Comparison of ENCODE assay signal across 1 cellular context in the genomic region with DNA sequence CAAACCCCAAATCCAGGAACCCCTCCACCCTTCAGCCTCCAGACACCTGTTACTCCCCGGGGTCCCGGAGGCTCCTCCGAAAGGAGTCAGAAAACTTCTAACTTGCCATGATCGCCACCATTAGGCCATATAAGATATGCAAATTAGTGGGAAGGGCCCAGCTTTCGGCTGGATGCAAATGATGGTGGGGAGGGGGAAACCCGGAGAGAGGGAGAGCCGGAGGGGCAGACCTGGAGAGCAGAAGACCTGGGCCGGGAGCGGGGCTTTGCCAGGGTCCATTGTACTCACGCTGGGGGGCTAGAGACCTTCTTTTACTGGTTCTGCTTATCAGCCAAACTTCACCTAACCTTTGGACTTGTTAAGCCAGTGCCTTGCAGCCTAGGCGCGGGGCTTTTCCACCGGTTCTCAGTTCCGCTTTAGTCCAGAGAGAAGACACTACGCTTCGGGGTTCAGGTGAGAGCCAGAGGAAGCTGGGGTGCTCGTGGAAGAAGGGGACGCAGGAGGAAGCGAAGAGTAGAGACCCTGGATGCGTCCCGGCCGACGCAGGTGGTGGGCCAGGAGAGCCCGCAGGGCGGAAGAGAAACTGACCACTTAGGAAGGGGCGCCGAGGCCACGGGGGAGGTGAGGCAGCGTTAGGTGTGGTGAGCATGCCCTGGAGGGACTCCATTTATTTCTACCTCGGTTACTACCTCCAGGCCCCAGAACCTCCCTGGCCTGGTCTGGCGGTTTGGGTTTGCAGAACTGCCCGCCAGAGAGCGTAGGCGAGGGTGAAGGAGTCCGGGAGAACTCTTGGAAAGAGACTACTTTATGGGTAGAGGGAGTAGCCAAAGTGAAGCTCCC.
TF ChIP-seq lines count a peak whose summit lies in the region.

HNF1B (minus strand) TSS at position 99 of the 840 bp plus-strand sequence. CDS start 175 bp downstream, outside the sequence.

TF ChIP-seq in HepG2, 621 proteins besides CTCF, POLR2A, EP300 and RAD21 (continued from another document and continues in another):
- TF ChIP-seq ZNF350 (CRISPR knock-in tag; IDR thresholded peaks at IDR 0.05; ENCODE audit: borderline replicate concordance, low read depth) (peak; percentile 43; the same call in 1 of the 2 replicates), RERE (CRISPR knock-in tag; IDR thresholded peaks at IDR 0.05; ENCODE audit: low read depth) (no peak), ZNF12 (CRISPR knock-in tag; IDR thresholded peaks at IDR 0.05) (no peak), ZSCAN25 (CRISPR knock-in tag; IDR thresholded peaks at IDR 0.05) (0 out of 2 replicates have a peak, but pooled peaks have one; percentile 27), ZNF44 (CRISPR knock-in tag; IDR thresholded peaks at IDR 0.05) (peak; percentile 58; the same call in 1 of the 2 replicates), TGIF2 (CRISPR knock-in tag; IDR thresholded peaks at IDR 0.05) (0 out of 2 replicates have a peak, but pooled peaks have one; percentile 19), MAFF (IDR thresholded peaks at IDR 0.05; ENCODE audit: low read depth, low read length) (no peak), YY1 (IDR thresholded peaks at IDR 0.05; ENCODE audit: insufficient read depth, insufficient replicate concordance, low read depth, low read length) (peak; percentile 53), ZNF768 (CRISPR knock-in tag; IDR thresholded peaks at IDR 0.05) (0 out of 2 replicates have a peak, but pooled peaks have one; percentile 41), ERF (CRISPR knock-in tag; IDR thresholded peaks at IDR 0.05) (0 out of 2 replicates have a peak, but pooled peaks have one; percentile 25), ZBTB49 (CRISPR knock-in tag; IDR thresholded peaks at IDR 0.05; ENCODE audit: borderline replicate concordance) (0 out of 2 replicates have a peak, but pooled peaks have one; percentile 26), AGO2 (optimal IDR thresholded peaks at IDR 0.05; ENCODE audit: low read depth, low read length) (peak; percentile 31), MIER3 (CRISPR knock-in tag; IDR thresholded peaks at IDR 0.05; ENCODE audit: borderline replicate concordance) (peak; percentile 34; the same call in 1 of the 2 replicates), SMARCE1 (IDR thresholded peaks at IDR 0.05; ENCODE audit: borderline replicate concordance) (no peak), CREB3 (CRISPR knock-in tag; IDR thresholded peaks at IDR 0.05) (0 out of 2 replicates have a peak, but pooled peaks have one; percentile 42), ZNF30 (CRISPR knock-in tag; IDR thresholded peaks at IDR 0.05) (no peak), ZBTB37 (CRISPR knock-in tag; IDR thresholded peaks at IDR 0.05) (0 out of 2 replicates have a peak, but pooled peaks have one; percentile 25), ZFP37 (CRISPR knock-in tag; IDR thresholded peaks at IDR 0.05; ENCODE audit: borderline replicate concordance) (0 out of 2 replicates have a peak, but pooled peaks have one; percentile 71), ZSCAN20 (CRISPR knock-in tag; IDR thresholded peaks at IDR 0.05; ENCODE audit: borderline replicate concordance) (0 out of 2 replicates have a peak, but pooled peaks have one; percentile 60), KMT2B (CRISPR knock-in tag; IDR thresholded peaks at IDR 0.05) (no peak), TARDBP (CRISPR knock-in tag; IDR thresholded peaks at IDR 0.05) (peak; percentile 25; the same call in 1 of the 2 replicates)
- TF ChIP-seq, protein P1, sequence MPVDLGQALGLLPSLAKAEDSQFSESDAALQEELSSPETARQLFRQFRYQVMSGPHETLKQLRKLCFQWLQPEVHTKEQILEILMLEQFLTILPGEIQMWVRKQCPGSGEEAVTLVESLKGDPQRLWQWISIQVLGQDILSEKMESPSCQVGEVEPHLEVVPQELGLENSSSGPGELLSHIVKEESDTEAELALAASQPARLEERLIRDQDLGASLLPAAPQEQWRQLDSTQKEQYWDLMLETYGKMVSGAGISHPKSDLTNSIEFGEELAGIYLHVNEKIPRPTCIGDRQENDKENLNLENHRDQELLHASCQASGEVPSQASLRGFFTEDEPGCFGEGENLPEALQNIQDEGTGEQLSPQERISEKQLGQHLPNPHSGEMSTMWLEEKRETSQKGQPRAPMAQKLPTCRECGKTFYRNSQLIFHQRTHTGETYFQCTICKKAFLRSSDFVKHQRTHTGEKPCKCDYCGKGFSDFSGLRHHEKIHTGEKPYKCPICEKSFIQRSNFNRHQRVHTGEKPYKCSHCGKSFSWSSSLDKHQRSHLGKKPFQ (CRISPR knock-in tag; IDR thresholded peaks at IDR 0.05; ENCODE audit: insufficient replicate concordance), result peak; percentile 50
- TF ChIP-seq, protein P2, sequence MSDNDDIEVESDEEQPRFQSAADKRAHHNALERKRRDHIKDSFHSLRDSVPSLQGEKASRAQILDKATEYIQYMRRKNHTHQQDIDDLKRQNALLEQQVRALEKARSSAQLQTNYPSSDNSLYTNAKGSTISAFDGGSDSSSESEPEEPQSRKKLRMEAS (IDR thresholded peaks at IDR 0.05), result 0 out of 2 replicates have a peak, but pooled peaks have one; percentile 6
- TF ChIP-seq, protein P3, sequence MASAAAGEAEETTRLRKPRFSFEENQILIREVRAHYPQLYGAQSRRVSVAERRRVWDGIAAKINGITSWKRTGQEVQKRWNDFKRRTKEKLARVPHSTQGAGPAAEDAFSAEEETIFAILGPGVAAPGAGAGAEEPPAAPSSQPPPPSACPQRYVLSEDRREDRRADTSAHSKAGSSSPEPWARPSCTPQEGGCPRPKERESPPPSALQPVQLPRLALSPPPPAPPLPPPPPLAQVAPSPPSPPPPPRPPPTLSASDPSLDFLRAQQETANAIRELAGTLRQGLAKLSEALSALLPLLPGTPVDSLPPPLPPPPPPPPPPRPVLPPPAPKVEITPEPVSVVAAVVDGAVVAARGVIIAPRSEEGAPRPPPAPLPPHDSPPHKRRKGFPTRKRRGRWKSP (CRISPR knock-in tag; IDR thresholded peaks at IDR 0.05), result peak; percentile 39; the same call in 1 of the 2 replicates
- TF ChIP-seq, protein P4, sequence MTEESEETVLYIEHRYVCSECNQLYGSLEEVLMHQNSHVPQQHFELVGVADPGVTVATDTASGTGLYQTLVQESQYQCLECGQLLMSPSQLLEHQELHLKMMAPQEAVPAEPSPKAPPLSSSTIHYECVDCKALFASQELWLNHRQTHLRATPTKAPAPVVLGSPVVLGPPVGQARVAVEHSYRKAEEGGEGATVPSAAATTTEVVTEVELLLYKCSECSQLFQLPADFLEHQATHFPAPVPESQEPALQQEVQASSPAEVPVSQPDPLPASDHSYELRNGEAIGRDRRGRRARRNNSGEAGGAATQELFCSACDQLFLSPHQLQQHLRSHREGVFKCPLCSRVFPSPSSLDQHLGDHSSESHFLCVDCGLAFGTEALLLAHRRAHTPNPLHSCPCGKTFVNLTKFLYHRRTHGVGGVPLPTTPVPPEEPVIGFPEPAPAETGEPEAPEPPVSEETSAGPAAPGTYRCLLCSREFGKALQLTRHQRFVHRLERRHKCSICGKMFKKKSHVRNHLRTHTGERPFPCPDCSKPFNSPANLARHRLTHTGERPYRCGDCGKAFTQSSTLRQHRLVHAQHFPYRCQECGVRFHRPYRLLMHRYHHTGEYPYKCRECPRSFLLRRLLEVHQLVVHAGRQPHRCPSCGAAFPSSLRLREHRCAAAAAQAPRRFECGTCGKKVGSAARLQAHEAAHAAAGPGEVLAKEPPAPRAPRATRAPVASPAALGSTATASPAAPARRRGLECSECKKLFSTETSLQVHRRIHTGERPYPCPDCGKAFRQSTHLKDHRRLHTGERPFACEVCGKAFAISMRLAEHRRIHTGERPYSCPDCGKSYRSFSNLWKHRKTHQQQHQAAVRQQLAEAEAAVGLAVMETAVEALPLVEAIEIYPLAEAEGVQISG (CRISPR knock-in tag; IDR thresholded peaks at IDR 0.05), result peak; percentile 63
